9 cellular contexts compared by ENCODE assay signal in the genomic region with DNA sequence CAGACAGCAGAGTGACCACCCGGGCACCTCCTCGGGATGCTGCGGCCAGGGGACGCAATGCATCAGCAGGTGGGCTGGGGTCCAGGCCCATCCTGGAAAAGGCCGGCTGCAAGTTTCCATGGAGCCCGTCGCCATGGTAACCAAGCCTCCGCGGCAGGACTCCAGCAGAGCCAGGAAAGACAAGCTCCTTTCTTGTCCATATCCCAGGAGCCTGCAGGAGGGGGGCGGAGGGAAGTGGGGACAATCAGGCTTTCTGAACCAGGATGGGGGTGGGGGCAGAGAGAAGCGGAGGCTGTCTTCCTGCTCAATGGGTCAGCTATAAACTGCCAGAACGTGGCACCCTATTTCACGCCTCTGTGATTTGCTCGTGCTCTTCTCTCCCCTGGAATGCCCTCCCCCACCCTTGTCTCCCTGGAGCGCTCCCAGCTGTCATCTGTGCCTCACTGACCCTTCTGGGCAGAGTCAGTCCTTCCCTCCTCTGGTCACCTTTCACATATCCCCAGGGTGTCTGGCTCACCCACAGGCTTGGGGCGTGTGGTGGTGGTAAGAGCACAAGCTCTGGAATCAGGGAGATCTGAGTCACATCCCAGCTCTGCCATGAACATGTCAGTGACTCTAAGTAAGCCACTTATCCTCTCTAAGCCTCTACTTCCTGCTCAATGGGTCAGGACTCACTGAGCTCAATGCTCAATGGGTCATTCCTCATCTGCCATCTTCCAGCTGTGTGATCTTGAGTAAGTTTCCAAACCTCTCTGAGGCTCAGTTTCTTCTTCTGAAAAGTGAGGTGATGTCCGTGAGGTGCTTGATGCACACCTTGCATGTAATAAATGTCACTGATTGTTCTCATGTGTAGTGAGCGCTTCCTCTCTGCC. TPM values are rescaled to one million over a fixed set of nuclear protein-coding genes. Genes with fewer than 3 reads are reported as not detected.
DNase-seq lines count a peak whose midpoint lies in the region; ATAC-seq, FAIRE-seq and TF ChIP-seq lines count a peak whose summit lies in the region.
"Had no signal": no experiment of that assay in that cellular context is flagged by ENCODE, and none has a peak within 500 bp of the region (broad histone marks: within the 10 kb centered on the region; RNA-seq: fewer than 3 reads in every experiment).

No MANE protein-coding gene starts in this region.

- TF ChIP-seq POLR2A in GM12891 (IDR thresholded peaks at IDR 0.05; ENCODE audit: low read depth, low read length): no peak

- H3K27ac ChIP-seq in epithelial cell of prostate (no peak overlapping the region), muscle layer of duodenum (ENCODE audit: low read length) (peak overlapping the region; percentile 74)

- no peaks in the 10 kb centered on the region for H3K27me3 ChIP-seq in muscle layer of duodenum (ENCODE audit: low read depth, low read length)

- H3K4me3 ChIP-seq in muscle layer of duodenum (ENCODE audit: low read depth in 1 of 2, low read length in 2 of 2): no peak overlapping the region

- H3K4me1 ChIP-seq in muscle layer of duodenum (ENCODE audit: control insufficient read depth in 1 of 2, insufficient read depth in 2 of 2, low read length in 2 of 2): peaks cover 11 to 35% of the 10 kb centered on the region in 2 donors

- DNase-seq in DMS53 treated with DMSO at 0.1 percent for 48 hours (lab: John Stamatoyannopoulos, UW; ENCODE audit: unreplicated experiment): peak; percentile 25
- DNase-seq in NCI-H460 (ENCODE audit: extremely low read depth, low read depth): peak; percentile 54
- peak; percentile 71 for DNase-seq in epithelial cell of prostate (ENCODE audit: low read depth, low spot score)
- DNase-seq in GM12891 (ENCODE audit: insufficient read length, low spot score): no peak

- no peak for FAIRE-seq in GM12891 (lab: Jason Lieb, UNC)
- FAIRE-seq: colon had no signal

- no peaks in the 10 kb centered on the region for H3K36me3 ChIP-seq in muscle layer of duodenum (ENCODE audit: control insufficient read depth in 1 of 2, insufficient read depth in 2 of 2, low read length in 2 of 2)

- ATAC-seq in HG03521 (IDR thresholded peaks at IDR 0.05; ENCODE audit: unreplicated experiment): no peak
- ATAC-seq in GM21528 (IDR thresholded peaks at IDR 0.05; ENCODE audit: low FRiP score, unreplicated experiment): no peak
- no peak for ATAC-seq in HG03108 (IDR thresholded peaks at IDR 0.05; ENCODE audit: unreplicated experiment)

- H3K9me3 ChIP-seq in muscle layer of duodenum (ENCODE audit: control insufficient read depth in 1 of 2, low read length in 2 of 2): no peaks in the 10 kb centered on the region

TF ChIP-seq in GM12891, 5 proteins besides CTCF, POLR2A, EP300 and RAD21:
- no peak for TF ChIP-seq TAF1 (IDR thresholded peaks at IDR 0.05; ENCODE audit: low read depth, low read length)
- TF ChIP-seq POLR2AphosphoS5 (IDR thresholded peaks at IDR 0.05; ENCODE audit: low read depth, low read length): no peak
- no peak for TF ChIP-seq POU2F2 (IDR thresholded peaks at IDR 0.05; ENCODE audit: low read depth, low read length)
- TF ChIP-seq SPI1 (IDR thresholded peaks at IDR 0.05; ENCODE audit: low read depth, low read length): no peak

RNA-seq across cellular contexts. Expression of gene LAPTM5, which starts 58.9 kb away (rescaled TPM):
- total RNA-seq in NCI-H460 (2014; rRNA removed; shearing (Covaris generic)): not detected in 2 replicates
- not detected in 2 replicates for polyA plus RNA-seq in NCI-H460 (2014; cell fraction: nucleus; rRNA removed)
- polyA plus RNA-seq in GM12891 (2012; ENCODE audit: low read depth, missing spikeins): 479 TPM
